In genomic region chr6:130020106-130020851, GRCh38 we compare ENCODE assay signal across 8 cellular contexts. TPM values are rescaled to one million over a fixed set of nuclear protein-coding genes. Genes with fewer than 3 reads are reported as not detected.
A peak's percentile ranks its signal among the peaks of the same experiment; 100 is the strongest.
DNase-seq lines count a peak whose midpoint lies in the region; ATAC-seq and TF ChIP-seq lines count a peak whose summit lies in the region.

No MANE protein-coding gene starts in this region.

- H3K4me1 Mint-ChIP-seq in endodermal cell: peaks cover 19% of the 10 kb centered on the region

- WGBS in endodermal cell (ENCODE audit: insufficient coverage in 1 of 2, insufficient read length in 1 of 2), 2 experiments: 0% methylated on average over 7 to 76 of the region's 79 CpGs

- no peaks in the 10 kb centered on the region for H3K9me3 Mint-ChIP-seq in endodermal cell

- peak; percentile 66 for DNase-seq in D341Med (ENCODE audit: low spot score)
- DNase-seq in activated CD8-positive, alpha-beta memory T cell treated with anti-CD3 and anti-CD28 coated beads for 48 hours (ENCODE audit: low read depth in 2 of 3, low spot score in 2 of 3): peak; percentile 13 to 14 (median 13)
- DNase-seq in endodermal cell: peak; percentile 68
- DNase-seq in mucosa of gallbladder (ENCODE audit: low spot score): peak; percentile 16
- DNase-seq in NCI-H1694 (lab: John Stamatoyannopoulos, UW): no peak

- H3K4me3 ChIP-seq in HUES6 (ENCODE audit: low read depth, low read length): peak overlapping the region; percentile 84
- H3K4me3 ChIP-seq in endodermal cell (ENCODE audit: low read length): peak overlapping the region; percentile 84
- H3K4me3 ChIP-seq in stomach smooth muscle (ENCODE audit: low read length in 2 of 2): peak overlapping the region; percentile 60 to 79

- H3K27ac Mint-ChIP-seq in endodermal cell: no peak overlapping the region

- peak overlapping the region; percentile 54 for H3K9ac ChIP-seq in HUES6 (ENCODE audit: low read length)
- peak overlapping the region; percentile 0 for H3K9ac ChIP-seq in endodermal cell (ENCODE audit: extremely low read depth, low read length, poor library complexity, severe bottlenecking)
- H3K9ac ChIP-seq in stomach smooth muscle (ENCODE audit: low read length in 2 of 2): peak overlapping the region in 1 of 2 donors; percentile 28

- no peak for ATAC-seq in GM19467 (IDR thresholded peaks at IDR 0.05; ENCODE audit: unreplicated experiment)

- no peak for TF ChIP-seq CTCF in endodermal cell (conservative IDR thresholded peaks at IDR 0.05)

- H3K27me3 ChIP-seq in HUES6 (ENCODE audit: control insufficient read depth, insufficient read depth, low read length): peaks cover 2% of the 10 kb centered on the region; the same call in 1 of the 2 replicates
- H3K27me3 ChIP-seq in endodermal cell (ENCODE audit: control insufficient read depth, insufficient read depth, low read length, poor library complexity, severe bottlenecking): no peaks in the 10 kb centered on the region
- no peaks in the 10 kb centered on the region for H3K27me3 ChIP-seq in stomach smooth muscle (ENCODE audit: control insufficient read depth in 1 of 2, insufficient read depth in 2 of 2, low read length in 2 of 2)

- H3K4me1 ChIP-seq in HUES6 (ENCODE audit: control insufficient read depth, insufficient read depth, low read length) (peaks cover 11% of the 10 kb centered on the region), endodermal cell (ENCODE audit: control insufficient read depth, insufficient read depth, low read length) (no peaks in the 10 kb centered on the region), stomach smooth muscle (ENCODE audit: control insufficient read depth, insufficient read depth, low read length) (peaks cover 7% of the 10 kb centered on the region)

- H3K27me3 Mint-ChIP-seq in endodermal cell (ENCODE audit: insufficient read depth): no peaks in the 10 kb centered on the region

- H3K36me3 Mint-ChIP-seq in endodermal cell (ENCODE audit: low read depth): peaks cover 11% of the 10 kb centered on the region

- H3K36me3 ChIP-seq in HUES6 (ENCODE audit: control insufficient read depth, insufficient read depth, low read length) (peaks cover 6% of the 10 kb centered on the region; the same call in 1 of the 2 replicates), endodermal cell (ENCODE audit: control insufficient read depth, insufficient read depth, low read length) (no peaks in the 10 kb centered on the region), stomach smooth muscle (ENCODE audit: control insufficient read depth in 2 of 2, insufficient read depth in 2 of 2, low read length in 2 of 2) (no peaks in the 10 kb centered on the region)

- H3K9me3 ChIP-seq in HUES6 (ENCODE audit: control insufficient read depth, insufficient read depth, low read depth, low read length) (no peaks in the 10 kb centered on the region), endodermal cell (ENCODE audit: control insufficient read depth, low read length) (no peaks in the 10 kb centered on the region), stomach smooth muscle (ENCODE audit: control insufficient read depth in 2 of 2, low read length in 2 of 2) (no peaks in the 10 kb centered on the region)

- H3K27ac ChIP-seq in HUES6 (ENCODE audit: low read depth, low read length) (no peak overlapping the region), endodermal cell (ENCODE audit: low read depth, low read length) (no peak overlapping the region), stomach smooth muscle (ENCODE audit: low read length) (peak overlapping the region; percentile 7)

- peak overlapping the region; percentile 91 for H3K4me3 Mint-ChIP-seq in endodermal cell

RNA-seq across cellular contexts. Expression of gene L3MBTL3, which starts 1.9 kb away (rescaled TPM):
- total RNA-seq in endodermal cell (10 to 100 TPM; 23.7 to 39.7 TPM), mucosa of gallbladder (8.5 TPM)
- 13.7 TPM for polyA plus RNA-seq in endodermal cell (2013, experiment 1 of 2)
- 14.0 TPM for polyA plus RNA-seq in endodermal cell (2013, experiment 2 of 2)
